Comparison of ENCODE assay signal across 8 cellular contexts in the genomic region with DNA sequence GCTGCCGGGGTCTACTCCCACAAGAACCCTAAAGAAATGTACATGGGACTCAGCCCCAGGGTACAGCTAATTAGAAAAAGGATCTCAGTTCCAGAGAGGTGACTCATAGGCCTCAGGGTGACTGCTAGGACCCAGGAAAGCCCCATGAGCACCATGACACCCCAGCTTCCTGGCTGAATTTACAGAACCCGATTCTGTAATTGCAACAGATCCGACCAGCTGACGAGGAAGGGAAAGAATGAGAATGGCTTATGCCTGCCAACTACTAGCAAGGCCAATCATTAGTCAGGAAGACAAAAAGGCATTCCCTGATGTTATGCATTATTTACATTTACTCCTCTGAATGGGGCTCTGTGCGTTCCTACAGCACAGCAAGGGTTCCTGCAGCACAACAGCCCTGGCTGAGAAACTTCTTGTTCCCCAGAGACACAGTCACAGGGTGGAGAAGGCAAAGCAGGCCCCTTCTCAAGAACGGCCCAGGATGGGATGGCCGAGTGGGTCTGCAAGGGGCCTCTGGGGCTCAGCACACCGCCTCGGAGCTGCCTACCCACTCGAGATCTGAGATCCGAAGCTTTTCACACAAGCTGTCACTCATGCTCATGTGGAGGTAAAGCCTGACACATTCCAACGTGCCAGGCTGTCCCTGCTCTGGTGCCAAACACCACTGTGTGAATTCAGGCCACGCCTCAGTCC. TPM values are rescaled to one million over a fixed set of nuclear protein-coding genes. Genes with fewer than 3 reads are reported as not detected.
DNase-seq lines count a peak whose midpoint lies in the region; ATAC-seq and TF ChIP-seq lines count a peak whose summit lies in the region.

No MANE protein-coding gene starts in this region.

- intact Hi-C loops in HCT116 (cut with micrococcal nuclease), result no loop called here

- peaks cover 9 to 25% of the 10 kb centered on the region in 2 experiments for H3K4me1 ChIP-seq in HCT116 (ENCODE audit: control insufficient read depth in 1 of 2, insufficient read depth in 2 of 2, low read length in 2 of 2)

- ATAC-seq in HCT116, result peak; percentile 75
- peak; percentile 92 to 94 for ATAC-seq in activated naive CD4-positive, alpha-beta T cell treated with anti-CD3 and anti-CD28 coated beads, Interleukin-2, amount 50 U/mL, for 72 hours

- H3K27ac Mint-ChIP-seq in activated naive CD4-positive, alpha-beta T cell treated with anti-CD3 and anti-CD28 coated beads, Interleukin-2, amount 50 U/mL, for 72 hours, result peak overlapping the region; percentile 88 to 96

- no peaks in the 10 kb centered on the region for H3K9me2 ChIP-seq in HCT116 (ENCODE audit: insufficient read depth)

- H3K4me3 ChIP-seq in HCT116 (replicated peaks in 1 of 2; ENCODE audit: low read depth in 1 of 2, low read length in 2 of 2), result peak overlapping the region in 1 of 2 experiments; percentile 1; a peak in 1 of 4 replicates

- no peaks in the 10 kb centered on the region for H3K79me2 ChIP-seq in HCT116 (ENCODE audit: insufficient read depth, low read length)

- no peaks in the 10 kb centered on the region for H3K27me3 ChIP-seq in HCT116 (ENCODE audit: insufficient read depth, low read length)

- H3K36me3 Mint-ChIP-seq in activated naive CD4-positive, alpha-beta T cell treated with anti-CD3 and anti-CD28 coated beads, Interleukin-2, amount 50 U/mL, for 72 hours, result peaks cover 5 to 36% of the 10 kb centered on the region in 2 donors

- peak overlapping the region; percentile 11 for H3K9ac ChIP-seq in HCT116 (ENCODE audit: low read length)

- no peak overlapping the region for H2AFZ ChIP-seq in HCT116 (ENCODE audit: low read depth, low read length, poor library complexity, severe bottlenecking)

- 0 out of 4 replicates have a peak, but pooled peaks cover 0 to 10% of the 10 kb centered on the region in 2 experiments for H3K36me3 ChIP-seq in HCT116 (ENCODE audit: control insufficient read depth in 1 of 2, insufficient read depth in 2 of 2, low read length in 2 of 2)

- in situ Hi-C loops in Caki2 (cut with HindIII; ENCODE audit: low pct_unique_long_range_greater_than_20kb, low sequenced_read_pairs), result no loop called here

- peak overlapping the region; percentile 22; the same call in 1 of the 2 replicates for H3K27ac ChIP-seq in HCT116 (ENCODE audit: low read depth, low read length)

- H3K9me3 Mint-ChIP-seq in activated naive CD4-positive, alpha-beta T cell treated with anti-CD3 and anti-CD28 coated beads, Interleukin-2, amount 50 U/mL, for 72 hours, result no peaks in the 10 kb centered on the region

- RAD21 ChIA-PET in HCT116 (lab: Charles Lee; ENCODE audit: low non-redundant PET in 1 of 2, low total read pairs in 2 of 2, uncharacterized antibody in 2 of 2, unreplicated experiment in 2 of 2), result no interaction called here

- H3K4me2 ChIP-seq in HCT116 (ENCODE audit: low read length), result peak overlapping the region; percentile 61

- POLR2A ChIA-PET in HCT116 (lab: Charles Lee), result no interaction called here

- TF ChIP-seq RAD21 in HCT116 (IDR thresholded peaks at IDR 0.05; ENCODE audit: low read depth), result no peak

- TF ChIP-seq CTCF in HCT116 (IDR thresholded peaks at IDR 0.05 in 2 of 3, conservative IDR thresholded peaks at IDR 0.05 in 1 of 3; ENCODE audit: borderline replicate concordance in 1 of 3, insufficient read depth in 1 of 3, low read depth in 2 of 3, low read length in 2 of 3), result no peak

- CTCF ChIA-PET in HCT116 (lab: Charles Lee), result interaction anchor here (1.2 kb wide), 1 partner anchor 37 kb away, joined by 3 read pairs; no protein-coding TSS in a partner anchor

- H4K20me1 ChIP-seq in HCT116 (ENCODE audit: insufficient read depth), result no peaks in the 10 kb centered on the region

- TF ChIP-seq POLR2A in HCT116 (IDR thresholded peaks at IDR 0.05; ENCODE audit: borderline replicate concordance, extremely low read depth, insufficient read depth, insufficient read length), result no peak

- no peaks in the 10 kb centered on the region for H3K9me3 ChIP-seq in HCT116 (ENCODE audit: control insufficient read depth in 1 of 2, insufficient read depth in 1 of 2, low read depth in 1 of 2, low read length in 2 of 2)

- DNase-seq in Caki2 (ENCODE audit: low read depth) (peak; percentile 80), HCT116 (ENCODE audit: low read depth, low spot score) (no peak), SIG-M5 (lab: John Stamatoyannopoulos, UW) (peak; percentile 29), islet precursor cell (peak; percentile 91), DMS153 treated with DMSO at 0.1 percent for 48 hours (lab: John Stamatoyannopoulos, UW; ENCODE audit: unreplicated experiment) (no peak), NCI-H187 (lab: John Stamatoyannopoulos, UW) (no peak)
- DNase-seq in activated naive CD4-positive, alpha-beta T cell treated with anti-CD3 and anti-CD28 coated beads, Interleukin-2, amount 50 U/mL, for 72 hours (ENCODE audit: low spot score in 2 of 2), result peak; percentile 63 to 77
- peak; percentile 48 to 66 (median 64) for DNase-seq in stimulated activated CD4-positive, alpha-beta T cell treated with anti-CD3 and anti-CD28 coated beads, TNF-alpha, amount 100 ng/mL, for 24 hours (ENCODE audit: low read depth in 3 of 3)

- no TSS peak for BruUV-seq in HCT116 (replicated peaks; lab: Mats Ljungman, UMichigan)

TF ChIP-seq in HCT116, 20 proteins besides CTCF, POLR2A, EP300 and RAD21:
- TF ChIP-seq SP1 (IDR thresholded peaks at IDR 0.05; ENCODE audit: low read depth) (no peak), FOSL1 (IDR thresholded peaks at IDR 0.05; ENCODE audit: low read depth) (peak; percentile 37; the same call in 1 of the 2 replicates)

RNA-seq across cellular contexts. Expression of a gene that starts 27.2 kb away (rescaled TPM):
- total RNA-seq in Caki2 (2014; rRNA removed; shearing (Covaris generic); ENCODE audit: low replicate concordance), result 1.9 and 2.6 TPM in 2 replicates
- 11.6 TPM for total RNA-seq in HCT116 (2021; ENCODE audit: unreplicated experiment)
- polyA plus RNA-seq in HCT116 (2012), result 8.1 and 10.2 TPM in 2 replicates
- total RNA-seq in activated naive CD4-positive, alpha-beta T cell treated with anti-CD3 and anti-CD28 coated beads, Interleukin-2, amount 50 U/mL, for 72 hours, result 10 to 100 TPM; 27.6 to 37.3 TPM

RNA-seq across cellular contexts. Expression of a gene that starts 36.7 kb away (rescaled TPM):
- 5.9 and 7.6 TPM in 2 replicates for total RNA-seq in Caki2 (2014; rRNA removed; shearing (Covaris generic); ENCODE audit: low replicate concordance)
- total RNA-seq in HCT116 (2021; ENCODE audit: unreplicated experiment), result 28.2 TPM
- polyA plus RNA-seq in HCT116 (2012), result 33.0 and 41.7 TPM in 2 replicates
- total RNA-seq in activated naive CD4-positive, alpha-beta T cell treated with anti-CD3 and anti-CD28 coated beads, Interleukin-2, amount 50 U/mL, for 72 hours, result 100 to 1,000 TPM in 1 of 2 donors, 10 to 100 TPM in 1; 35.4 to 122 TPM

RNA-seq across cellular contexts. Expression of a gene that starts 52.2 kb away (rescaled TPM):
- 6.6 and 12.5 TPM in 2 replicates for total RNA-seq in Caki2 (2014; rRNA removed; shearing (Covaris generic); ENCODE audit: low replicate concordance)
- 16.3 TPM for total RNA-seq in HCT116 (2021; ENCODE audit: unreplicated experiment)
- polyA plus RNA-seq in HCT116 (2012), result 13.1 and 13.7 TPM in 2 replicates
- 100 to 1,000 TPM in 1 of 2 donors, 10 to 100 TPM in 1; 69.7 to 106 TPM for total RNA-seq in activated naive CD4-positive, alpha-beta T cell treated with anti-CD3 and anti-CD28 coated beads, Interleukin-2, amount 50 U/mL, for 72 hours

RNA-seq across cellular contexts. Expression of a gene that starts 53.2 kb away (rescaled TPM):
- total RNA-seq in Caki2 (2014; rRNA removed; shearing (Covaris generic); ENCODE audit: low replicate concordance), result 0.20 TPM in 1 of 2 replicates, not detected in the other
- total RNA-seq in HCT116 (2021; ENCODE audit: unreplicated experiment), result 13.1 TPM
- 9.3 and 10.3 TPM in 2 replicates for polyA plus RNA-seq in HCT116 (2012)
- total RNA-seq in activated naive CD4-positive, alpha-beta T cell treated with anti-CD3 and anti-CD28 coated beads, Interleukin-2, amount 50 U/mL, for 72 hours, result under 1 TPM; 0.25 to 0.31 TPM

Comparison
In these comparisons a context has a peak if more than half of its experiments do, and no peak if none do; other contexts are left out.
1. DNase-seq: peak in Caki2 (single experiment), SIG-M5 (single experiment), activated naive CD4-positive, alpha-beta T cell treated with anti-CD3 and anti-CD28 coated beads, Interleukin-2, amount 50 U/mL, for 72 hours (2 of 2), islet precursor cell (single experiment) and stimulated activated CD4-positive, alpha-beta T cell treated with anti-CD3 and anti-CD28 coated beads, TNF-alpha, amount 100 ng/mL, for 24 hours (3 of 3); none in HCT116 (single experiment), DMS153 treated with DMSO at 0.1 percent for 48 hours (single experiment) and NCI-H187 (0 of 2).